20 cellular contexts compared by ENCODE assay signal in genomic region chr12:132716356-132716755, GRCh38. TPM values are rescaled to one million over a fixed set of nuclear protein-coding genes. Genes with fewer than 3 reads are reported as not detected.
A peak's percentile ranks its signal among the peaks of the same experiment; 100 is the strongest.
DNase-seq lines count a peak whose midpoint lies in the region; ATAC-seq, FAIRE-seq and TF ChIP-seq lines count a peak whose summit lies in the region.
"Had no signal": no experiment of that assay in that cellular context is flagged by ENCODE, and none has a peak within 500 bp of the region (broad histone marks: within the 10 kb centered on the region; RNA-seq: fewer than 3 reads in every experiment).

No MANE protein-coding gene starts in this region.

- H3K27ac ChIP-seq in 22Rv1: peak overlapping the region; percentile 30; the same call in 1 of the 2 replicates
- H3K27ac ChIP-seq in BLaER1 treated with 17β-estradiol and CSF1 and Interleukin-3, amounts not matched to agents 10 nM and 100 nM: no peak overlapping the region
- H3K27ac ChIP-seq in K562 (ENCODE audit: extremely low read depth, low read depth, low read length): no peak overlapping the region
- H3K27ac ChIP-seq in osteoblast (ENCODE audit: low read depth, low read length): no peak overlapping the region

- TF ChIP-seq RAD21 in K562 (CRISPR knock-in tag; conservative IDR thresholded peaks at IDR 0.05 in 1 of 2, IDR thresholded peaks at IDR 0.05 in 1 of 2): no peak

- no peak overlapping the region; a peak in 1 of 22 replicates for H3K9ac ChIP-seq in BLaER1 treated with 17β-estradiol and CSF1 and Interleukin-3, amounts not matched to agents 10 nM and 100 nM
- H3K9ac ChIP-seq in K562 (ENCODE audit: insufficient read depth in 1 of 2, low read depth in 2 of 2, low read length in 2 of 2): no peak overlapping the region

- H2AFZ ChIP-seq in K562 (ENCODE audit: low read depth, low read length) (no peak overlapping the region), osteoblast (ENCODE audit: low read length) (no peak overlapping the region)
- H2AFZ ChIP-seq: GM23338 had no signal

- 0 out of 2 replicates have a peak, but pooled peaks have one; percentile 30 for TF ChIP-seq POLR2A in K562 (conservative IDR thresholded peaks at IDR 0.05)

- H3K27me3 ChIP-seq in BLaER1 treated with 17β-estradiol and CSF1 and Interleukin-3, amounts not matched to agents 10 nM and 100 nM: no peaks in the 10 kb centered on the region
- H3K27me3 ChIP-seq in K562 (ENCODE audit: control insufficient read depth in 2 of 2, insufficient read depth in 2 of 2, low read length in 2 of 2) (no peaks in the 10 kb centered on the region), osteoblast (ENCODE audit: insufficient read depth, low read length) (no peaks in the 10 kb centered on the region)

- peaks cover 37 to 51% (median 44%) of the 10 kb centered on the region in 10 experiments for H3K4me1 ChIP-seq in BLaER1 treated with 17β-estradiol and CSF1 and Interleukin-3, amounts not matched to agents 10 nM and 100 nM
- H3K4me1 ChIP-seq in K562 (replicated peaks in 1 of 2; ENCODE audit: control insufficient read depth in 2 of 2, insufficient read depth in 2 of 2, low read length in 2 of 2) (peaks cover 0 to 6% of the 10 kb centered on the region in 2 experiments; a peak in 3 of 5 replicates), osteoblast (ENCODE audit: insufficient read depth, low read length) (peaks cover 6% of the 10 kb centered on the region)

- CTCF ChIA-PET in K562 (lab: Yijun Ruan, JAX; ENCODE audit: low intra/inter-chr PET ratio): no interaction called here

- no peak for ATAC-seq in K562
- ATAC-seq in HG02678 (IDR thresholded peaks at IDR 0.05; ENCODE audit: unreplicated experiment): no peak
- no peak for ATAC-seq in GM18519 (IDR thresholded peaks at IDR 0.05; ENCODE audit: low FRiP score, unreplicated experiment)
- no peak for ATAC-seq in GM21717 (IDR thresholded peaks at IDR 0.05; ENCODE audit: unreplicated experiment)
- ATAC-seq: GM12878, HCT116 had no signal

- no peak overlapping the region for H3K4me3 ChIP-seq in BLaER1 treated with 17β-estradiol and CSF1 and Interleukin-3, amounts not matched to agents 10 nM and 100 nM
- H3K4me3 ChIP-seq in K562 (no peak overlapping the region), osteoblast (ENCODE audit: insufficient read depth, low read length) (no peak overlapping the region)
- H3K4me3 ChIP-seq: GM12878, GM23338 had no signal

- FAIRE-seq in K562 (lab: Jason Lieb, UNC): no peak
- FAIRE-seq: D721Med, GM12878, GM19239 had no signal

- H3K9me1 ChIP-seq in K562 (ENCODE audit: control insufficient read depth, insufficient read depth, low read length): no peaks in the 10 kb centered on the region

- WGBS in K562 (ENCODE audit: insufficient coverage, low coverage, missing lambda C conversion rate): 79% methylated on average over 11 of the region's 11 CpGs

- peak overlapping the region in 8 of 11 experiments; percentile 58 to 78 (median 64); a peak in 10 of 22 replicates for H3K4me2 ChIP-seq in BLaER1 treated with 17β-estradiol and CSF1 and Interleukin-3, amounts not matched to agents 10 nM and 100 nM
- H3K4me2 ChIP-seq in K562 (ENCODE audit: insufficient read depth, low read length) (no peak overlapping the region), osteoblast (ENCODE audit: insufficient read depth, low read length) (no peak overlapping the region)
- H3K4me2 ChIP-seq: GM23338 had no signal

- BruUV-seq in K562 (replicated peaks; lab: Mats Ljungman, UMichigan): no TSS peak

- in situ Hi-C loops in K562 (cut with MboI): no loop called here

- peaks cover 50 to 83% (median 76%) of the 10 kb centered on the region in 11 experiments for H3K36me3 ChIP-seq in BLaER1 treated with 17β-estradiol and CSF1 and Interleukin-3, amounts not matched to agents 10 nM and 100 nM
- H3K36me3 ChIP-seq in K562 (ENCODE audit: control insufficient read depth, insufficient read depth, low read length): peaks cover 73% of the 10 kb centered on the region
- peaks cover 31% of the 10 kb centered on the region for H3K36me3 ChIP-seq in osteoblast (ENCODE audit: insufficient read depth, low read length)

- POLR2A ChIA-PET in K562 (lab: Yijun Ruan, JAX): no interaction called here

- intact Hi-C loops in K562 (cut with micrococcal nuclease): no loop called here

- DNase-seq in K562 (ENCODE audit: extremely low read depth in 1 of 4, low spot score in 3 of 4): no peak
- DNase-seq in osteoblast (ENCODE audit: insufficient read length, low spot score, missing footprints): peak; percentile 65
- DNase-seq: CD4-positive, alpha-beta T cell; CD8-positive, alpha-beta memory T cell; DMS 273 treated with DMSO at 0.1 percent for 48 hours; DMS79; EL; GDM1; H9; HFFc6 had no signal

- no peak for TF ChIP-seq CTCF in 22Rv1 (IDR thresholded peaks at IDR 0.05)
- no peak for TF ChIP-seq CTCF in K562 (IDR thresholded peaks at IDR 0.05 in 2 of 3, conservative IDR thresholded peaks at IDR 0.05 in 1 of 3; ENCODE audit: insufficient read depth in 2 of 3, low read depth in 1 of 3, low read length in 3 of 3)
- TF ChIP-seq CTCF in osteoblast (IDR thresholded peaks at IDR 0.05; ENCODE audit: extremely low read depth, low read depth, low read length): no peak

- H3K79me2 ChIP-seq in K562 (ENCODE audit: control insufficient read depth, insufficient read depth, low read length): peaks cover 38% of the 10 kb centered on the region
- peaks cover 49% of the 10 kb centered on the region for H3K79me2 ChIP-seq in osteoblast (ENCODE audit: insufficient read depth, low read length)

- no peaks in the 10 kb centered on the region for H3K9me3 ChIP-seq in BLaER1 treated with 17β-estradiol and CSF1 and Interleukin-3, amounts not matched to agents 10 nM and 100 nM (replicated peaks in 1 of 11)
- H3K9me3 ChIP-seq in K562 (replicated peaks; ENCODE audit: control insufficient read depth, insufficient read depth, low read depth, low read length) (no peaks in the 10 kb centered on the region), osteoblast (ENCODE audit: low read depth, low read length) (no peaks in the 10 kb centered on the region)

- TF ChIP-seq EP300 in K562 (IDR thresholded peaks at IDR 0.05; ENCODE audit: low read length): no peak

- peaks cover 35 to 97% (median 96%) of the 10 kb centered on the region in 11 experiments; a peak in 21 of 22 replicates for H4K20me1 ChIP-seq in BLaER1 treated with 17β-estradiol and CSF1 and Interleukin-3, amounts not matched to agents 10 nM and 100 nM
- H4K20me1 ChIP-seq in K562 (replicated peaks; ENCODE audit: control insufficient read depth, insufficient read depth, low read length) (no peaks in the 10 kb centered on the region; the same call in 1 of the 2 replicates), osteoblast (ENCODE audit: insufficient read depth, low read length) (peaks cover 17% of the 10 kb centered on the region)

RNA-seq across cellular contexts. Expression of gene PGAM5, which starts 5.7 kb away (rescaled TPM):
- 33.1 and 58.6 TPM in 2 replicates for total RNA-seq in K562 (2011; cell fraction: chromatin; rRNA removed; ENCODE audit: low replicate concordance)
- total RNA-seq in K562 (2011; cell fraction: nucleolus; rRNA removed): 36.3 and 36.7 TPM in 2 replicates
- 27.6 and 28.5 TPM in 2 replicates for total RNA-seq in K562 (2011; cell fraction: nucleoplasm; rRNA removed)
- total RNA-seq in K562 (2014; rRNA removed) (99.8 and 119 TPM in 2 replicates), K562 (2014; rRNA removed; fragmentation: Illumina TruSeq; extraction: Trizol) (56.8 and 69.5 TPM in 2 replicates), K562 (2015; rRNA removed; fragmentation: Illumina TruSeq; extraction: Trizol) (88.5 and 89.0 TPM in 2 replicates), K562 (2021) (121 and 125 TPM in 2 replicates), osteoblast (20.9 and 24.6 TPM in 2 replicates)
- polyA plus RNA-seq in K562 (2011; rRNA removed) (49.1 and 49.2 TPM in 2 replicates), K562 (2014; fragmentation: Illumina TruSeq; extraction: Trizol) (90.2 and 97.3 TPM in 2 replicates), K562 (2014; fragmentation: Nextera tagmentation; extraction: Ambion mirVana) (10 to 100 TPM in 1 of 2 experiments, 1 to 10 TPM in 1; 7.4 to 11.4 TPM), K562 (2014; rRNA removed) (60.7 and 78.9 TPM in 2 replicates)
- polyA plus RNA-seq in K562 (2011; cell fraction: cytosol; rRNA removed): 56.7 and 135 TPM in 2 replicates
- polyA plus RNA-seq in K562 (2011; cell fraction: nucleus; rRNA removed): 20.9 and 37.2 TPM in 2 replicates
- 39.2 and 77.3 TPM in 2 replicates for polyA plus RNA-seq in K562 (2012)
- 33.5 and 64.2 TPM in 2 replicates for polyA minus RNA-seq in K562 (2011; rRNA and poly(A)+ RNA removed)
- 85.1 and 114 TPM in 2 replicates for polyA minus RNA-seq in K562 (2011; cell fraction: cytosol; rRNA and poly(A)+ RNA removed)
- polyA minus RNA-seq in K562 (2011; cell fraction: nucleus; rRNA and poly(A)+ RNA removed): 17.0 and 19.7 TPM in 2 replicates

RNA-seq across cellular contexts. Expression of gene PXMP2, which starts 29.0 kb away (rescaled TPM):
- total RNA-seq in K562 (2011; cell fraction: chromatin; rRNA removed; ENCODE audit: low replicate concordance): 19.3 and 34.7 TPM in 2 replicates
- 30.4 and 31.9 TPM in 2 replicates for total RNA-seq in K562 (2011; cell fraction: nucleolus; rRNA removed)
- total RNA-seq in K562 (2011; cell fraction: nucleoplasm; rRNA removed): 32.8 and 57.0 TPM in 2 replicates
- total RNA-seq in K562 (2014; rRNA removed) (66.1 and 70.9 TPM in 2 replicates), K562 (2014; rRNA removed; fragmentation: Illumina TruSeq; extraction: Trizol) (34.8 and 37.8 TPM in 2 replicates), K562 (2015; rRNA removed; fragmentation: Illumina TruSeq; extraction: Trizol) (39.8 and 41.0 TPM in 2 replicates), K562 (2021) (46.1 and 49.6 TPM in 2 replicates), osteoblast (10.1 and 10.6 TPM in 2 replicates)
- polyA plus RNA-seq in K562 (2011; rRNA removed) (37.7 and 44.7 TPM in 2 replicates), K562 (2014; fragmentation: Illumina TruSeq; extraction: Trizol) (43.1 and 52.3 TPM in 2 replicates), K562 (2014; fragmentation: Nextera tagmentation; extraction: Ambion mirVana) (1 to 10 TPM; 3.0 to 6.8 TPM), K562 (2014; rRNA removed) (64.0 and 66.0 TPM in 2 replicates)
- 48.9 and 69.8 TPM in 2 replicates for polyA plus RNA-seq in K562 (2011; cell fraction: cytosol; rRNA removed)
- polyA plus RNA-seq in K562 (2011; cell fraction: nucleus; rRNA removed): 30.7 and 38.7 TPM in 2 replicates
- polyA plus RNA-seq in K562 (2012): 43.7 and 55.0 TPM in 2 replicates
- polyA minus RNA-seq in K562 (2011; rRNA and poly(A)+ RNA removed): 14.0 and 19.0 TPM in 2 replicates
- 12.7 and 15.9 TPM in 2 replicates for polyA minus RNA-seq in K562 (2011; cell fraction: cytosol; rRNA and poly(A)+ RNA removed)
- polyA minus RNA-seq in K562 (2011; cell fraction: nucleus; rRNA and poly(A)+ RNA removed): 7.6 and 10.8 TPM in 2 replicates

RNA-seq across cellular contexts. Expression of gene POLE, which starts 29.2 kb away (rescaled TPM):
- 895 and 1,680 TPM in 2 replicates for total RNA-seq in K562 (2011; cell fraction: chromatin; rRNA removed; ENCODE audit: low replicate concordance)
- 685 and 695 TPM in 2 replicates for total RNA-seq in K562 (2011; cell fraction: nucleolus; rRNA removed)
- 707 and 745 TPM in 2 replicates for total RNA-seq in K562 (2011; cell fraction: nucleoplasm; rRNA removed)
- 83.6 and 86.3 TPM in 2 replicates for total RNA-seq in K562 (2014; rRNA removed)
- total RNA-seq in K562 (2014; rRNA removed; fragmentation: Illumina TruSeq; extraction: Trizol): 36.3 and 39.1 TPM in 2 replicates
- 42.2 and 42.3 TPM in 2 replicates for total RNA-seq in K562 (2015; rRNA removed; fragmentation: Illumina TruSeq; extraction: Trizol)
- total RNA-seq in K562 (2021): 130 and 154 TPM in 2 replicates
- polyA plus RNA-seq in K562 (2011; rRNA removed): 49.6 and 81.7 TPM in 2 replicates
- polyA plus RNA-seq in K562 (2011; cell fraction: cytosol; rRNA removed): 34.1 and 49.5 TPM in 2 replicates
- polyA plus RNA-seq in K562 (2011; cell fraction: nucleus; rRNA removed): 471 and 640 TPM in 2 replicates
- polyA plus RNA-seq in K562 (2012): 78.0 and 105 TPM in 2 replicates
- 64.2 and 65.6 TPM in 2 replicates for polyA plus RNA-seq in K562 (2014; fragmentation: Illumina TruSeq; extraction: Trizol)
- 1 to 10 TPM; 2.4 to 2.5 TPM for polyA plus RNA-seq in K562 (2014; fragmentation: Nextera tagmentation; extraction: Ambion mirVana)
- 90.6 and 126 TPM in 2 replicates for polyA plus RNA-seq in K562 (2014; rRNA removed)
- polyA minus RNA-seq in K562 (2011; rRNA and poly(A)+ RNA removed): 94.9 and 115 TPM in 2 replicates
- 123 and 159 TPM in 2 replicates for polyA minus RNA-seq in K562 (2011; cell fraction: cytosol; rRNA and poly(A)+ RNA removed)
- polyA minus RNA-seq in K562 (2011; cell fraction: nucleus; rRNA and poly(A)+ RNA removed): 317 and 354 TPM in 2 replicates
- total RNA-seq in osteoblast: 15.2 and 22.1 TPM in 2 replicates

RNA-seq across cellular contexts. Expression of gene ANKLE2, which starts 45.3 kb away (rescaled TPM):
- 353 and 486 TPM in 2 replicates for total RNA-seq in K562 (2011; cell fraction: chromatin; rRNA removed; ENCODE audit: low replicate concordance)
- total RNA-seq in K562 (2011; cell fraction: nucleolus; rRNA removed): 225 and 254 TPM in 2 replicates
- total RNA-seq in K562 (2011; cell fraction: nucleoplasm; rRNA removed): 264 and 271 TPM in 2 replicates
- total RNA-seq in K562 (2014; rRNA removed): 33.6 and 42.3 TPM in 2 replicates
- total RNA-seq in K562 (2014; rRNA removed; fragmentation: Illumina TruSeq; extraction: Trizol): 44.0 and 45.6 TPM in 2 replicates
- 49.5 and 50.4 TPM in 2 replicates for total RNA-seq in K562 (2015; rRNA removed; fragmentation: Illumina TruSeq; extraction: Trizol)
- 54.3 and 56.9 TPM in 2 replicates for total RNA-seq in K562 (2021)
- polyA plus RNA-seq in K562 (2011; rRNA removed): 57.7 and 69.0 TPM in 2 replicates
- 41.4 and 48.0 TPM in 2 replicates for polyA plus RNA-seq in K562 (2011; cell fraction: cytosol; rRNA removed)
- polyA plus RNA-seq in K562 (2011; cell fraction: nucleus; rRNA removed): 224 and 322 TPM in 2 replicates
- 39.1 and 44.5 TPM in 2 replicates for polyA plus RNA-seq in K562 (2012)
- 43.6 and 46.3 TPM in 2 replicates for polyA plus RNA-seq in K562 (2014; fragmentation: Illumina TruSeq; extraction: Trizol)
- 1 to 10 TPM; 3.2 TPM for polyA plus RNA-seq in K562 (2014; fragmentation: Nextera tagmentation; extraction: Ambion mirVana)
- polyA plus RNA-seq in K562 (2014; rRNA removed): 49.7 and 51.6 TPM in 2 replicates
- 139 and 163 TPM in 2 replicates for polyA minus RNA-seq in K562 (2011; rRNA and poly(A)+ RNA removed)
- 46.5 and 72.4 TPM in 2 replicates for polyA minus RNA-seq in K562 (2011; cell fraction: cytosol; rRNA and poly(A)+ RNA removed)
- 105 and 129 TPM in 2 replicates for polyA minus RNA-seq in K562 (2011; cell fraction: nucleus; rRNA and poly(A)+ RNA removed)
- 79.9 and 86.1 TPM in 2 replicates for total RNA-seq in osteoblast

Comparison
In these comparisons a context has a peak if more than half of its experiments do, and no peak if none do; other contexts are left out.
1. H3K4me2 ChIP-seq: peak in BLaER1 treated with 17β-estradiol and CSF1 and Interleukin-3, amounts not matched to agents 10 nM and 100 nM (8 of 11); none in K562 (single experiment) and osteoblast (single experiment).